In genomic region chr1:116658645-116659044, GRCh38 we compare ENCODE assay signal across 9 cellular contexts. TPM values are rescaled to one million over a fixed set of nuclear protein-coding genes. Genes with fewer than 3 reads are reported as not detected.
A peak's percentile ranks its signal among the peaks of the same experiment; 100 is the strongest.
DNase-seq lines count a peak whose midpoint lies in the region; ATAC-seq, FAIRE-seq and TF ChIP-seq lines count a peak whose summit lies in the region.
"Not testable (repeated sequence)": the region's sequence is repeated elsewhere in the genome, so short reads cannot be mapped to it uniquely, and the experiment has no call there.
"Had no signal": no experiment of that assay in that cellular context is flagged by ENCODE, and none has a peak within 500 bp of the region (broad histone marks: within the 10 kb centered on the region; RNA-seq: fewer than 3 reads in every experiment).

No MANE protein-coding gene starts in this region.

- H3K18ac ChIP-seq in H9 (ENCODE audit: insufficient read length, low read depth, low read length), result not testable (repeated sequence)

- not testable (repeated sequence) for H3K56ac ChIP-seq in H9 (ENCODE audit: insufficient read length, low read depth, low read length)

- WGBS in H9 (ENCODE audit: extremely low coverage, insufficient read length, low lambda C conversion rate), result no CpG with 5 or more reads among the region's 5 CpGs
- WGBS in K562 (ENCODE audit: insufficient coverage, low coverage, missing lambda C conversion rate), result 53% methylated on average over 5 of the region's 5 CpGs

- H3K4ac ChIP-seq in H9 (ENCODE audit: low read depth, low read length), result not testable (repeated sequence)

- H3K4me3 Mint-ChIP-seq in H9, WTC11: not testable (repeated sequence)
- H3K4me3 Mint-ChIP-seq in endothelial cell (ENCODE audit: unreplicated experiment) (peak overlapping the region; percentile 47), nephron progenitor cell (peak overlapping the region; percentile 10), type B pancreatic cell (peak overlapping the region; percentile 9)

- not testable (repeated sequence) for H2AFZ ChIP-seq in H9 (ENCODE audit: low read length); K562 (ENCODE audit: low read depth, low read length)

- not testable (repeated sequence) for H2BK15ac ChIP-seq in H9 (ENCODE audit: low read depth, low read length)

- H3K4me1 Mint-ChIP-seq in H9, WTC11: not testable (repeated sequence)
- peaks cover 10% of the 10 kb centered on the region for H3K4me1 Mint-ChIP-seq in endothelial cell (ENCODE audit: unreplicated experiment)
- H3K4me1 Mint-ChIP-seq in nephron progenitor cell, result peaks cover 57% of the 10 kb centered on the region
- H3K4me1 Mint-ChIP-seq in type B pancreatic cell (ENCODE audit: unreplicated experiment), result peaks cover 24% of the 10 kb centered on the region

- POLR2A ChIA-PET in WTC11 (lab: Charles Lee); K562 (lab: Yijun Ruan, JAX): not testable (repeated sequence)

- not testable (repeated sequence) for H3K9me1 ChIP-seq in K562 (ENCODE audit: control insufficient read depth, insufficient read depth, low read length)

- H3K27me3 Mint-ChIP-seq in H9 (ENCODE audit: low read depth); WTC11 (ENCODE audit: low read depth); endothelial cell (ENCODE audit: unreplicated experiment); nephron progenitor cell (ENCODE audit: low read depth, poor library complexity); type B pancreatic cell: not testable (repeated sequence)

- H3K4me3 ChIP-seq in K562, result not testable (repeated sequence)

- not testable (repeated sequence) for TF ChIP-seq RAD21 in K562 (CRISPR knock-in tag; conservative IDR thresholded peaks at IDR 0.05 in 1 of 2, IDR thresholded peaks at IDR 0.05 in 1 of 2)

- ATAC-seq in WTC11, K562: not testable (repeated sequence)

- DNase-seq in H9; WTC11 (ENCODE audit: low spot score); K562 (ENCODE audit: extremely low read depth in 1 of 4, low spot score in 3 of 4); endothelial cell (ENCODE audit: low spot score); nephron progenitor cell; type B pancreatic cell (ENCODE audit: extremely low spot score, unreplicated experiment): not testable (repeated sequence)
- peak; percentile 75 for DNase-seq in islet precursor cell

- not testable (repeated sequence) for H2AK5ac ChIP-seq in H9 (ENCODE audit: insufficient read length, low read length)

- intact Hi-C loops in K562 (cut with micrococcal nuclease), result not testable (repeated sequence)

- not testable (repeated sequence) for H3K27ac ChIP-seq in H9 (ENCODE audit: insufficient read length, low read depth, low read length); K562 (ENCODE audit: extremely low read depth, low read depth, low read length)

- not testable (repeated sequence) for H4K91ac ChIP-seq in H9 (ENCODE audit: insufficient read length, low read depth, low read length)

- in situ Hi-C loops in K562 (cut with MboI), result not testable (repeated sequence)

- H2BK120ac ChIP-seq in H9 (ENCODE audit: low read depth, low read length, poor library complexity, severe bottlenecking), result not testable (repeated sequence)

- not testable (repeated sequence) for H3K23ac ChIP-seq in H9 (ENCODE audit: insufficient read length, low read depth, low read length)

- H3K79me1 ChIP-seq in H9 (ENCODE audit: insufficient read depth, low read depth, low read length, poor library complexity, severe bottlenecking), result not testable (repeated sequence)

- H3K9me3 Mint-ChIP-seq in H9; WTC11; endothelial cell (ENCODE audit: unreplicated experiment); nephron progenitor cell; type B pancreatic cell: not testable (repeated sequence)

- not testable (repeated sequence) for H3T11ph ChIP-seq in H9 (ENCODE audit: low read length)

- H4K5ac ChIP-seq in H9 (ENCODE audit: insufficient read length, low read depth, low read length), result not testable (repeated sequence)

- not testable (repeated sequence) for H3K23me2 ChIP-seq in H9 (ENCODE audit: insufficient read length, low read depth, low read length, poor library complexity, severe bottlenecking)

- not testable (repeated sequence) for TF ChIP-seq EP300 in K562 (IDR thresholded peaks at IDR 0.05; ENCODE audit: low read length)

- FAIRE-seq in K562 (lab: Jason Lieb, UNC), result not testable (repeated sequence)

- not testable (repeated sequence) for TF ChIP-seq CTCF in H9 (conservative IDR thresholded peaks at IDR 0.05); WTC11 (IDR thresholded peaks at IDR 0.05); K562 (IDR thresholded peaks at IDR 0.05 in 2 of 3, conservative IDR thresholded peaks at IDR 0.05 in 1 of 3; ENCODE audit: insufficient read depth in 2 of 3, low read depth in 1 of 3, low read length in 3 of 3); endothelial cell (IDR thresholded peaks at IDR 0.05; ENCODE audit: unreplicated experiment); nephron progenitor cell (IDR thresholded peaks at IDR 0.05); type B pancreatic cell (conservative IDR thresholded peaks at IDR 0.05)

- not testable (repeated sequence) for H3K9me3 ChIP-seq in H9 (ENCODE audit: control insufficient read depth, low read depth, low read length); K562 (replicated peaks; ENCODE audit: control insufficient read depth, insufficient read depth, low read depth, low read length)

- not testable (repeated sequence) for H3K9ac ChIP-seq in H9 (ENCODE audit: extremely low read depth, insufficient read length, low read length); K562 (ENCODE audit: insufficient read depth in 1 of 2, low read depth in 2 of 2, low read length in 2 of 2)

- CTCF ChIA-PET in WTC11 (lab: Charles Lee); K562 (lab: Yijun Ruan, JAX; ENCODE audit: low intra/inter-chr PET ratio): not testable (repeated sequence)

- H3K79me2 ChIP-seq in H9 (ENCODE audit: insufficient read depth, low read length); K562 (ENCODE audit: control insufficient read depth, insufficient read depth, low read length): not testable (repeated sequence)

- not testable (repeated sequence) for H3K4me2 ChIP-seq in H9 (ENCODE audit: insufficient read depth, insufficient read length, low read length); K562 (ENCODE audit: insufficient read depth, low read length)

- H3K27ac Mint-ChIP-seq in H9 (peak overlapping the region in 2 of 3 experiments; percentile 3 to 6; a peak in 3 of 7 replicates), WTC11 (0 out of 2 replicates have a peak overlapping the region, but pooled peaks have one; percentile 46), nephron progenitor cell (peak overlapping the region; percentile 89), type B pancreatic cell (peak overlapping the region; percentile 58)
- not testable (repeated sequence) for H3K27ac Mint-ChIP-seq in endothelial cell (ENCODE audit: unreplicated experiment)

- H4K8ac ChIP-seq in H9 (replicated peaks; ENCODE audit: insufficient read length, low read depth, low read length), result not testable (repeated sequence)

- H3K4me1 ChIP-seq in H9 (ENCODE audit: insufficient read depth, low read length); K562 (replicated peaks in 1 of 2; ENCODE audit: control insufficient read depth in 2 of 2, insufficient read depth in 2 of 2, low read length in 2 of 2): not testable (repeated sequence)

- H2BK20ac ChIP-seq in H9 (ENCODE audit: low read depth, low read length, poor library complexity, severe bottlenecking), result not testable (repeated sequence)

- not testable (repeated sequence) for TF ChIP-seq POLR2A in K562 (conservative IDR thresholded peaks at IDR 0.05)

- not testable (repeated sequence) for H2BK12ac ChIP-seq in H9 (ENCODE audit: insufficient read length, low read depth, low read length)

- not testable (repeated sequence) for H2BK5ac ChIP-seq in H9 (ENCODE audit: insufficient read length, low read length)

- not testable (repeated sequence) for BruUV-seq in K562 (replicated peaks; lab: Mats Ljungman, UMichigan)

- not testable (repeated sequence) for H3K14ac ChIP-seq in H9 (ENCODE audit: insufficient read depth, low read length)

- not testable (repeated sequence) for H3K27me3 ChIP-seq in H9 (ENCODE audit: insufficient read depth, low read length); K562 (ENCODE audit: control insufficient read depth in 2 of 2, insufficient read depth in 2 of 2, low read length in 2 of 2)

- H4K20me1 ChIP-seq in H9 (ENCODE audit: control insufficient read depth, insufficient read depth, insufficient read length); K562 (replicated peaks; ENCODE audit: control insufficient read depth, insufficient read depth, low read length): not testable (repeated sequence)

- H3K36me3 Mint-ChIP-seq in H9 (ENCODE audit: insufficient read depth in 1 of 3, low read depth in 3 of 3); WTC11; endothelial cell (ENCODE audit: low read depth, unreplicated experiment): not testable (repeated sequence)
- H3K36me3 Mint-ChIP-seq in nephron progenitor cell (ENCODE audit: low read depth) (peaks cover 10% of the 10 kb centered on the region), type B pancreatic cell (peaks cover 21% of the 10 kb centered on the region)

- not testable (repeated sequence) for H3K36me3 ChIP-seq in K562 (ENCODE audit: control insufficient read depth, insufficient read depth, low read length)

RNA-seq across cellular contexts. Expression of gene IGSF3, which starts 8.9 kb away (rescaled TPM):
- total RNA-seq in H9 (2021), result 18.6 and 19.1 TPM in 2 replicates
- total RNA-seq in WTC11 (2021), result 31.7 to 32.4 TPM (median 32.1 TPM) in 3 replicates
- total RNA-seq in K562 (2011; cell fraction: chromatin; rRNA removed; ENCODE audit: low replicate concordance), result 16.2 and 27.0 TPM in 2 replicates
- total RNA-seq in K562 (2011; cell fraction: nucleolus; rRNA removed), result 35.1 and 40.4 TPM in 2 replicates
- 25.1 and 28.2 TPM in 2 replicates for total RNA-seq in K562 (2011; cell fraction: nucleoplasm; rRNA removed)
- 13.1 and 15.1 TPM in 2 replicates for total RNA-seq in K562 (2014; rRNA removed)
- total RNA-seq in K562 (2014; rRNA removed; fragmentation: Illumina TruSeq; extraction: Trizol), result 7.5 and 7.8 TPM in 2 replicates
- 7.5 and 8.3 TPM in 2 replicates for total RNA-seq in K562 (2015; rRNA removed; fragmentation: Illumina TruSeq; extraction: Trizol)
- total RNA-seq in K562 (2021), result 14.4 and 15.0 TPM in 2 replicates
- polyA plus RNA-seq in K562 (2011; rRNA removed), result 7.7 and 8.9 TPM in 2 replicates
- polyA plus RNA-seq in K562 (2011; cell fraction: cytosol; rRNA removed), result 10.0 and 16.2 TPM in 2 replicates
- 10.1 and 17.6 TPM in 2 replicates for polyA plus RNA-seq in K562 (2011; cell fraction: nucleus; rRNA removed)
- 8.7 and 14.2 TPM in 2 replicates for polyA plus RNA-seq in K562 (2012)
- 10.8 and 11.5 TPM in 2 replicates for polyA plus RNA-seq in K562 (2014; fragmentation: Illumina TruSeq; extraction: Trizol)
- 1 to 10 TPM; 1.1 to 1.2 TPM for polyA plus RNA-seq in K562 (2014; fragmentation: Nextera tagmentation; extraction: Ambion mirVana)
- polyA plus RNA-seq in K562 (2014; rRNA removed), result 7.9 and 8.4 TPM in 2 replicates
- polyA minus RNA-seq in K562 (2011; rRNA and poly(A)+ RNA removed), result 9.8 and 14.9 TPM in 2 replicates
- 14.1 and 16.5 TPM in 2 replicates for polyA minus RNA-seq in K562 (2011; cell fraction: cytosol; rRNA and poly(A)+ RNA removed)
- polyA minus RNA-seq in K562 (2011; cell fraction: nucleus; rRNA and poly(A)+ RNA removed), result 9.7 and 10.1 TPM in 2 replicates
- total RNA-seq in endothelial cell (ENCODE audit: unreplicated experiment), result 29.4 TPM
- total RNA-seq in type B pancreatic cell (ENCODE audit: low replicate concordance), result 42.9 and 48.4 TPM in 2 replicates
- polyA plus RNA-seq: CD4-positive, alpha-beta memory T cell; CD8-positive, alpha-beta memory T cell had no signal
